Comparison of ENCODE assay signal across 8 cellular contexts in genomic region chr9:92138157-92138959, GRCh38. TPM values are rescaled to one million over a fixed set of nuclear protein-coding genes. Genes with fewer than 3 reads are reported as not detected.
DNase-seq lines count a peak whose midpoint lies in the region; ATAC-seq, FAIRE-seq and TF ChIP-seq lines count a peak whose summit lies in the region.

No MANE protein-coding gene starts in this region.

- no peak overlapping the region for H3K4me3 Mint-ChIP-seq in activated CD8-positive, alpha-beta T cell treated with anti-CD3 and anti-CD28 coated beads for 36 hours
- no peak overlapping the region for H3K4me3 Mint-ChIP-seq in mesothelial cell of epicardium

- peak overlapping the region; percentile 19; the same call in 1 of the 3 replicates for H3K4me2 ChIP-seq in A549

- no peak overlapping the region for H3K27ac Mint-ChIP-seq in activated CD8-positive, alpha-beta T cell treated with anti-CD3 and anti-CD28 coated beads for 36 hours
- H3K27ac Mint-ChIP-seq in mesothelial cell of epicardium, result no peak overlapping the region

- peak; percentile 82 for TF ChIP-seq CTCF in A549 (IDR thresholded peaks at IDR 0.05)
- peak; percentile 96 for TF ChIP-seq CTCF in activated CD8-positive, alpha-beta T cell treated with anti-CD3 and anti-CD28 coated beads for 36 hours (IDR thresholded peaks at IDR 0.05)
- peak; percentile 92 for TF ChIP-seq CTCF in mesothelial cell of epicardium (IDR thresholded peaks at IDR 0.05; ENCODE audit: unreplicated experiment)

- H3K9me3 ChIP-seq in A549, result no peaks in the 10 kb centered on the region

- ATAC-seq in A549 (peak; percentile 36 to 75; a peak in 4 of 6 replicates), HG02981 (IDR thresholded peaks at IDR 0.05; ENCODE audit: unreplicated experiment) (no peak)
- peak; percentile 60 for ATAC-seq in activated CD8-positive, alpha-beta T cell treated with anti-CD3 and anti-CD28 coated beads for 36 hours

- peaks cover 10% of the 10 kb centered on the region; the same call in 2 of the 3 replicates for H3K4me1 ChIP-seq in A549

- peaks cover 12% of the 10 kb centered on the region for H3K4me1 Mint-ChIP-seq in activated CD8-positive, alpha-beta T cell treated with anti-CD3 and anti-CD28 coated beads for 36 hours (ENCODE audit: low read depth)
- peaks cover 22% of the 10 kb centered on the region for H3K4me1 Mint-ChIP-seq in mesothelial cell of epicardium

- no peaks in the 10 kb centered on the region for H3K9me3 Mint-ChIP-seq in activated CD8-positive, alpha-beta T cell treated with anti-CD3 and anti-CD28 coated beads for 36 hours
- H3K9me3 Mint-ChIP-seq in mesothelial cell of epicardium, result no peaks in the 10 kb centered on the region

- TF ChIP-seq POLR2A in A549 (IDR thresholded peaks at IDR 0.05; ENCODE audit: low read length), result no peak
- TF ChIP-seq POLR2A in GM12892 (IDR thresholded peaks at IDR 0.05; ENCODE audit: low read depth, low read length), result no peak

- H3K4me3 ChIP-seq in A549, result no peak overlapping the region

- TF ChIP-seq RAD21 in A549 (conservative IDR thresholded peaks at IDR 0.05 in 1 of 2, IDR thresholded peaks at IDR 0.05 in 1 of 2), result peak; percentile 63 to 77

- TF ChIP-seq EP300 in A549 (IDR thresholded peaks at IDR 0.05), result no peak

- 45% methylated on average over 11 of the region's 22 CpGs for WGBS in A549 (ENCODE audit: missing lambda C conversion rate)

- no peak for FAIRE-seq in A549 (lab: Jason Lieb, UNC)
- FAIRE-seq in GM12892 (lab: Jason Lieb, UNC), result peak; percentile 67

- peak overlapping the region in 1 of 2 experiments; percentile 39; a peak in 2 of 6 replicates for H3K27ac ChIP-seq in A549

- H3K36me3 Mint-ChIP-seq in activated CD8-positive, alpha-beta T cell treated with anti-CD3 and anti-CD28 coated beads for 36 hours (ENCODE audit: low read depth), result no peaks in the 10 kb centered on the region
- no peaks in the 10 kb centered on the region for H3K36me3 Mint-ChIP-seq in mesothelial cell of epicardium

- intact Hi-C loops in activated CD8-positive, alpha-beta T cell treated with anti-CD3 and anti-CD28 coated beads for 36 hours (cut with micrococcal nuclease), result loop anchor here (10.0 kb wide), 1 partner anchor 656 kb away; no protein-coding TSS in a partner anchor

- POLR2A ChIA-PET in A549 (lab: Yijun Ruan, JAX), result no interaction called here
- POLR2A ChIA-PET in activated CD8-positive, alpha-beta T cell treated with anti-CD3 and anti-CD28 coated beads for 36 hours (lab: Charles Lee), result no interaction called here

- peaks cover 34% of the 10 kb centered on the region for H3K27me3 Mint-ChIP-seq in activated CD8-positive, alpha-beta T cell treated with anti-CD3 and anti-CD28 coated beads for 36 hours
- peaks cover 5% of the 10 kb centered on the region for H3K27me3 Mint-ChIP-seq in mesothelial cell of epicardium (ENCODE audit: low read depth)

- CTCF ChIA-PET in A549 (lab: Yijun Ruan, JAX), result interaction anchor here (0.6 to 10.8 kb wide), 63 partner anchors 11 to 652 kb away, joined by 3 to 214 read pairs (median 5); partner anchors contain the start of genes CENPP, NOL8 and SPTLC1
- CTCF ChIA-PET in activated CD8-positive, alpha-beta T cell treated with anti-CD3 and anti-CD28 coated beads for 36 hours (lab: Charles Lee), result interaction anchor here (0.7 to 5.7 kb wide), 30 partner anchors 9 to 841 kb away, joined by 3 to 54 read pairs (median 6); partner anchors contain the start of genes CENPP and SPTLC1

- DNase-seq in A549 (ENCODE audit: low read depth in 1 of 2, low spot score in 1 of 2) (peak; percentile 50 to 51), GM12892 (ENCODE audit: insufficient read length) (peak; percentile 68), NCI-H2171 treated with DMSO at 0.1 percent for 48 hours (lab: John Stamatoyannopoulos, UW) (peak; percentile 44), mesothelial cell of epicardium (ENCODE audit: low spot score in 2 of 2, unreplicated experiment in 2 of 2) (peak; percentile 82 to 93)
- peak; percentile 86 for DNase-seq in activated CD8-positive, alpha-beta T cell treated with anti-CD3 and anti-CD28 coated beads for 36 hours
- peak; percentile 73 for DNase-seq in effector CD4-positive, alpha-beta T cell
- peak; percentile 63 for DNase-seq in stimulated activated CD8-positive, alpha-beta memory T cell treated with anti-CD3 and anti-CD28 coated beads, Interleukin-4, amount 100 ng/mL, for 24 hours (ENCODE audit: low read depth)

TF ChIP-seq in A549, 52 proteins besides CTCF, POLR2A, EP300 and RAD21:
- TF ChIP-seq HMGXB4 (CRISPR knock-in tag; IDR thresholded peaks at IDR 0.05; ENCODE audit: borderline replicate concordance) (no peak), SMC3 (IDR thresholded peaks at IDR 0.05) (peak; percentile 71), MAZ (IDR thresholded peaks at IDR 0.05; ENCODE audit: borderline replicate concordance, low read depth, low read length) (0 out of 2 replicates have a peak, but pooled peaks have one; percentile 20), FOSL2 (IDR thresholded peaks at IDR 0.05) (no peak), FOSL2 (CRISPR knock-in tag; IDR thresholded peaks at IDR 0.05) (no peak), HOXA7 (CRISPR knock-in tag; IDR thresholded peaks at IDR 0.05) (no peak)
TF ChIP-seq in A549: peak in this region for 2.

RNA-seq across cellular contexts. Expression of gene SPTLC1, which starts 23.1 kb away (rescaled TPM):
- polyA plus RNA-seq in A549 (2011; rRNA removed) (112 and 122 TPM in 2 replicates), A549 (2017; fragmentation: RNase III; extraction: RNeasy Plus Mini Kit Qiagen cat#74134 plus additional on column Dnase treatment) (63.6 to 63.7 TPM (median 63.6 TPM) in 3 replicates)
- 35.7 and 36.2 TPM in 2 replicates for polyA plus RNA-seq in A549 (2012; cell fraction: cytosol; rRNA removed)
- 33.2 and 34.5 TPM in 2 replicates for polyA plus RNA-seq in A549 (2012; cell fraction: nucleus; rRNA removed)
- 56.3 and 77.0 TPM in 2 replicates for polyA minus RNA-seq in A549 (2011; rRNA and poly(A)+ RNA removed)
- polyA plus RNA-seq in GM12892 (2012; ENCODE audit: missing spikeins), result 35.9 TPM
- total RNA-seq in activated CD8-positive, alpha-beta T cell treated with anti-CD3 and anti-CD28 coated beads for 36 hours, result 10 to 100 TPM; 39.6 to 39.8 TPM
- 74.6 to 77.7 TPM (median 77.7 TPM) in 3 replicates for total RNA-seq in mesothelial cell of epicardium
